In the genomic region with DNA sequence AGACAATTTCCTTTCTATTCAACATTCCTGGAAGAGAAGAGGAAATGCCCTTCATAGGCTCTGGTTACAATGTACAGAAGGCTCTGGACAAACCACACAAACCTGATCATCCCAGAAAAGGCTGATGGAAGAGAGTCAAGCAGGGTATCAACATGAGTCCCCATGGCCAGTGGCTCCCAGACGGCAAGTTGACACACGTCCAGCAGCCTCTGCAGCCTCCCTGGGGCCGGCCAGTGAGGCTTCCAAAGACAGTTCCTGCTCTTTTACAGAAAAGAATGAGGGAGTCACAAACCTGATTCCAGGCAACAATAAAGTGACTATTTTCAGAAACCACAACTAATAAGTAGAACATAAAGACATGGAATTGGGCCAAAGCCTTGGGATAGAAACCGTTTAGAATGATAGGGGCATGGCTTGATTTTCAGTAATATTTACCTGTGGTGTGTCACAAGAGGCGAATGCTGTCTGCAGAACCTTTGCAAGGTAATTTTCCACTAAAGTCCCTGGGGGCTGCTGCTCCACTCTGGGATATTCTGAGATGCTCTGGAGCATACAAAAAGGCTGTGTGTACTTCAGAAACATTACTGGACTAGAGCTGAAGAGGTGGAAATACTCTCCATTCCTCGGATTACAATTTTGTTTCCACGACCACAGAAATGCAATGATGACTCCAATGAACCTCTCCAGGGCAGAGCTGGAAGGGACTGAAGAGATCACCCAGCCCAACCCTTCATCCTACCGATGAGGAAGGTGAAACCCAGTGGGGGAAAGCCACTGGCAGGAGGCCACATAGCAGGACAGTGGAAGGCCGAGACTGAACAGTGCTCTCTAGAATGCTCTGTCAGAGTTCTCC, we compare ENCODE assay signal across 2 cellular contexts.
TF ChIP-seq lines count a peak whose summit lies in the region.

No MANE protein-coding gene starts in this region.

TF ChIP-seq in HEK293, 187 proteins besides CTCF, POLR2A, EP300 and RAD21 (continued from another document and continues in another):
- TF ChIP-seq ZNF132 (tag by site-specific recombination; IDR thresholded peaks at IDR 0.05; ENCODE audit: borderline replicate concordance) (no peak), ZNF664 (tag by site-specific recombination; IDR thresholded peaks at IDR 0.05) (no peak), ZNF211 (tag by site-specific recombination; IDR thresholded peaks at IDR 0.05; ENCODE audit: low read depth) (no peak), ZBTB21 (tag by site-specific recombination; IDR thresholded peaks at IDR 0.05) (no peak), ZNF704 (tag by site-specific recombination; IDR thresholded peaks at IDR 0.05) (no peak), ZNF426 (tag by site-specific recombination; IDR thresholded peaks at IDR 0.05) (no peak), HIC1 (tag by site-specific recombination; IDR thresholded peaks at IDR 0.05) (no peak), ZNF747 (tag by site-specific recombination; IDR thresholded peaks at IDR 0.05) (no peak), MEIS1 (CRISPR knock-in tag; IDR thresholded peaks at IDR 0.05; ENCODE audit: borderline replicate concordance) (no peak), SCRT2 (tag by site-specific recombination; IDR thresholded peaks at IDR 0.05) (no peak), ZNF561 (tag by site-specific recombination; IDR thresholded peaks at IDR 0.05; ENCODE audit: borderline replicate concordance) (no peak), ZNF10 (tag by site-specific recombination; IDR thresholded peaks at IDR 0.05) (no peak), ZNF777 (tag by site-specific recombination; IDR thresholded peaks at IDR 0.05; ENCODE audit: borderline replicate concordance) (no peak), ZNF16 (tag by site-specific recombination; IDR thresholded peaks at IDR 0.05; ENCODE audit: low read depth) (no peak), FEZF1 (tag by site-specific recombination; IDR thresholded peaks at IDR 0.05) (peak; percentile 51), ZNF202 (tag by site-specific recombination; IDR thresholded peaks at IDR 0.05; ENCODE audit: borderline replicate concordance) (no peak), ZNF548 (tag by site-specific recombination; IDR thresholded peaks at IDR 0.05) (no peak), INSM2 (tag by site-specific recombination; IDR thresholded peaks at IDR 0.05) (no peak), GLI4 (tag by site-specific recombination; IDR thresholded peaks at IDR 0.05) (no peak)
- TF ChIP-seq, protein P1, sequence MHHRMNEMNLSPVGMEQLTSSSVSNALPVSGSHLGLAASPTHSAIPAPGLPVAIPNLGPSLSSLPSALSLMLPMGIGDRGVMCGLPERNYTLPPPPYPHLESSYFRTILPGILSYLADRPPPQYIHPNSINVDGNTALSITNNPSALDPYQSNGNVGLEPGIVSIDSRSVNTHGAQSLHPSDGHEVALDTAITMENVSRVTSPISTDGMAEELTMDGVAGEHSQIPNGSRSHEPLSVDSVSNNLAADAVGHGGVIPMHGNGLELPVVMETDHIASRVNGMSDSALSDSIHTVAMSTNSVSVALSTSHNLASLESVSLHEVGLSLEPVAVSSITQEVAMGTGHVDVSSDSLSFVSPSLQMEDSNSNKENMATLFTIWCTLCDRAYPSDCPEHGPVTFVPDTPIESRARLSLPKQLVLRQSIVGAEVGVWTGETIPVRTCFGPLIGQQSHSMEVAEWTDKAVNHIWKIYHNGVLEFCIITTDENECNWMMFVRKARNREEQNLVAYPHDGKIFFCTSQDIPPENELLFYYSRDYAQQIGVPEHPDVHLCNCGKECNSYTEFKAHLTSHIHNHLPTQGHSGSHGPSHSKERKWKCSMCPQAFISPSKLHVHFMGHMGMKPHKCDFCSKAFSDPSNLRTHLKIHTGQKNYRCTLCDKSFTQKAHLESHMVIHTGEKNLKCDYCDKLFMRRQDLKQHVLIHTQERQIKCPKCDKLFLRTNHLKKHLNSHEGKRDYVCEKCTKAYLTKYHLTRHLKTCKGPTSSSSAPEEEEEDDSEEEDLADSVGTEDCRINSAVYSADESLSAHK (tag by site-specific recombination; IDR thresholded peaks at IDR 0.05) = no peak

TF ChIP-seq in SK-N-SH treated with all-trans-retinoic acid at 6 μM for 48 hours, 23 proteins besides CTCF, POLR2A, EP300 and RAD21 (continued from another document):
- TF ChIP-seq SNAI2 (CRISPR knock-in tag; IDR thresholded peaks at IDR 0.05) (no peak), TOX (CRISPR knock-in tag; IDR thresholded peaks at IDR 0.05; ENCODE audit: borderline replicate concordance) (no peak), BACH2 (CRISPR knock-in tag; IDR thresholded peaks at IDR 0.05; ENCODE audit: borderline replicate concordance) (no peak), ISL1 (CRISPR knock-in tag; IDR thresholded peaks at IDR 0.05) (no peak), TCF4 (CRISPR knock-in tag; IDR thresholded peaks at IDR 0.05; ENCODE audit: borderline replicate concordance) (no peak), ZC3H10 (CRISPR knock-in tag; IDR thresholded peaks at IDR 0.05) (no peak), CREB5 (CRISPR knock-in tag; IDR thresholded peaks at IDR 0.05; ENCODE audit: low read depth) (no peak), ZFP3 (CRISPR knock-in tag; IDR thresholded peaks at IDR 0.05) (no peak), ZNF70 (CRISPR knock-in tag; IDR thresholded peaks at IDR 0.05) (no peak), TSHZ2 (CRISPR knock-in tag; IDR thresholded peaks at IDR 0.05) (no peak)
